Comparison of ENCODE assay signal across 18 cellular contexts in the genomic region with DNA sequence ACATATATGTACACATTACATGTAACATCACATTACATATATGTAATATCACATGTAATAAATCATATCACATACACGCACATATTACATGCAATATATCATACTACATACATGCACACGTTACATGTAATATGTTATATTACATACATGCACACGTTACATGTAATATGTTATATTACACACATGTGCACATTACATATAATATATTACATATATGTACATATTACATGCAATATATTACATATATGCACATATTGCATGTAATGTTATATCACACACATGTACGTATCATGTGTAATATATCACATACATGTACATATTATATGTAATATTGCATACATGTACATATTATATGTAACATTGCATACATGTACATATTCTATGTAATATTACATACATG.
DNase-seq lines count a peak whose midpoint lies in the region; ATAC-seq and TF ChIP-seq lines count a peak whose summit lies in the region.
"Had no signal": no experiment of that assay in that cellular context is flagged by ENCODE, and none has a peak within 500 bp of the region (broad histone marks: within the 10 kb centered on the region; RNA-seq: fewer than 3 reads in every experiment).

No MANE protein-coding gene starts in this region.

- H3K36me3 ChIP-seq in CD4-positive, CD25-positive, alpha-beta regulatory T cell (ENCODE audit: control insufficient read depth, insufficient read depth, low read length), result no peaks in the 10 kb centered on the region
- H3K36me3 ChIP-seq in KMS-11 (ENCODE audit: insufficient read depth) (no peaks in the 10 kb centered on the region), neutrophil (no peaks in the 10 kb centered on the region)

- no peak overlapping the region for H3K9ac ChIP-seq in KMS-11

- peak overlapping the region; percentile 91 for H3K4me2 ChIP-seq in KMS-11

- no peaks in the 10 kb centered on the region for H3K79me2 ChIP-seq in KMS-11 (ENCODE audit: insufficient read depth, low read depth)

- peaks cover 12% of the 10 kb centered on the region for H3K4me1 ChIP-seq in CD4-positive, CD25-positive, alpha-beta regulatory T cell (ENCODE audit: control insufficient read depth, insufficient read depth, low read length, poor library complexity, severe bottlenecking)
- peaks cover 18% of the 10 kb centered on the region for H3K4me1 ChIP-seq in KMS-11 (ENCODE audit: low read depth, poor library complexity, severe bottlenecking)
- peaks cover 13 to 23% of the 10 kb centered on the region in 2 experiments for H3K4me1 ChIP-seq in neutrophil (ENCODE audit: control insufficient read depth in 1 of 2, insufficient read depth in 1 of 2, low read depth in 1 of 2, low read length in 1 of 2)

- no peak overlapping the region for H3K27ac Mint-ChIP-seq in CD4-positive, CD25-positive, alpha-beta regulatory T cell

- no peaks in the 10 kb centered on the region for H3K36me3 Mint-ChIP-seq in CD4-positive, CD25-positive, alpha-beta regulatory T cell
- H3K36me3 Mint-ChIP-seq: CD4-positive, alpha-beta memory T cell had no signal

- no peaks in the 10 kb centered on the region for H3K9me3 Mint-ChIP-seq in CD4-positive, CD25-positive, alpha-beta regulatory T cell
- H3K9me3 Mint-ChIP-seq: CD4-positive, alpha-beta memory T cell had no signal

- H2AFZ ChIP-seq in KMS-11 (ENCODE audit: low read depth), result no peak overlapping the region

- peaks cover 5 to 28% (median 16%) of the 10 kb centered on the region in 4 donors for H3K4me1 Mint-ChIP-seq in CD4-positive, CD25-positive, alpha-beta regulatory T cell

- ATAC-seq in CD4-positive, CD25-positive, alpha-beta regulatory T cell (ENCODE audit: low read depth in 2 of 2), result no peak
- ATAC-seq in HG02852 (IDR thresholded peaks at IDR 0.05; ENCODE audit: unreplicated experiment), result no peak
- ATAC-seq: Panc1 had no signal

- DNase-seq in CD4-positive, CD25-positive, alpha-beta regulatory T cell, result no peak
- DNase-seq in GF-D8 (lab: John Stamatoyannopoulos, UW) (no peak), NCI-H2081 (lab: John Stamatoyannopoulos, UW) (no peak)
- DNase-seq: Calu3, DMS153, NCI-H1092, NCI-H1436, NCI-H187 treated with DMSO at 0.1 percent for 48 hours, NCI-H226, NCI-H510A treated with DMSO at 0.1 percent for 48 hours, NCI-H748 treated with DMSO at 0.1 percent for 48 hours had no signal

- no peaks in the 10 kb centered on the region for H3K27me3 Mint-ChIP-seq in CD4-positive, CD25-positive, alpha-beta regulatory T cell
- H3K27me3 Mint-ChIP-seq: CD4-positive, alpha-beta memory T cell; T-cell had no signal

- H3K27me3 ChIP-seq in CD4-positive, CD25-positive, alpha-beta regulatory T cell (ENCODE audit: control insufficient read depth, insufficient read depth, low read length), result no peaks in the 10 kb centered on the region
- no peaks in the 10 kb centered on the region for H3K27me3 ChIP-seq in KMS-11 (ENCODE audit: insufficient read depth, low read depth)
- H3K27me3 ChIP-seq in neutrophil, result no peaks in the 10 kb centered on the region

- H3K9me3 ChIP-seq in CD4-positive, CD25-positive, alpha-beta regulatory T cell (ENCODE audit: control insufficient read depth in 2 of 2, low read length in 2 of 2), result no peaks in the 10 kb centered on the region
- no peaks in the 10 kb centered on the region for H3K9me3 ChIP-seq in neutrophil

- no peak for TF ChIP-seq CTCF in KMS-11 (conservative IDR thresholded peaks at IDR 0.05; ENCODE audit: low read depth, low read length)
- TF ChIP-seq CTCF in VCaP (conservative IDR thresholded peaks at IDR 0.05), result no peak
- TF ChIP-seq CTCF in neutrophil (IDR thresholded peaks at IDR 0.05), result no peak

- H3K4me3 ChIP-seq in CD4-positive, CD25-positive, alpha-beta regulatory T cell (ENCODE audit: low read depth, low read length), result peak overlapping the region; percentile 88
- H3K4me3 ChIP-seq in KMS-11 (IDR thresholded peaks at IDR 0.05; ENCODE audit: insufficient read depth, low read depth, low read length) (no peak overlapping the region), neutrophil (ENCODE audit: low read depth in 1 of 2, low read length in 1 of 2) (no peak overlapping the region)

- H3K27ac ChIP-seq in CD4-positive, CD25-positive, alpha-beta regulatory T cell (ENCODE audit: insufficient read depth, low read length, poor library complexity, severe bottlenecking), result peak overlapping the region; percentile 78
- H3K27ac ChIP-seq in KMS-11 (no peak overlapping the region), VCaP (peak overlapping the region; percentile 79; the same call in 1 of the 2 replicates), neutrophil (peak overlapping the region; percentile 82)

- no peaks in the 10 kb centered on the region for H4K20me1 ChIP-seq in KMS-11 (ENCODE audit: insufficient read depth)

- H3K4me3 Mint-ChIP-seq in CD4-positive, CD25-positive, alpha-beta regulatory T cell, result no peak overlapping the region
